ENCODE assay signal across 8 cellular contexts in the genomic region with DNA sequence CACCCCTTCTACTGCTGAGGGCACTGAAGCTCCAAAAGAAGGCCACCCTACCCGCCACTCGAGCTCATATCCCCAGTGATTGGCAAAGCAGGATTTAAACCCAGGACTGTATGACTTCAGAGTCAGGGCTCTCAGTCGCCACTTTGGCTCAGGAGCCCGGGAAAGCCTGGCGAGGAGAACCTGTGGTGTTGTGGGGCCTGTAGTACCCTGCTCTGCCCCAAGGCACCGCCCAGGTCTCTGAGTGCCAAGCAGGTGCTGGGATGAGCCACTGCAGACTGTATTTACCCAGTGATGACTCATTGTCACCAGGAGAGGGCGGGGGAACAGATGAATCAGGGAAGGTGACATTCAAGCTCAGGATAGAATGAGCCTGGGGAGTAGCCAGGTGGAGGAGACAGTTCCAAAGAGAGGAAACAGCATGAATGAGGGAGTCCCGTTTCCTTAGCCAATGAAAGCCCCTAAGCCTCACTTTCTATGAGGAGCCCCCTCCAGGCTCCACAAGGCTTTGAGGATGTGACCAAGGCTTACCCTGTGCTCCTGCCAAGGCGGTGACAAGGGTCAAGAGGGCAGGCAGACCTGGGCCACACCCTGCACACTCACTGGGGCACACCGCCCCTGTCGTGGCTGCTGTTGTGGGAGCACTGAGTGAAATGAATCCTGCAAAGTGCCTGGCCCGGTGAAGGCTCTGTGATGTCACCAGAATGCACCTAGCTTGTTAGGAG. TPM values are rescaled to one million over a fixed set of nuclear protein-coding genes. Genes with fewer than 3 reads are reported as not detected.
DNase-seq lines count a peak whose midpoint lies in the region; ATAC-seq lines count a peak whose summit lies in the region.

No MANE protein-coding gene starts in this region.

- CTCF ChIA-PET in activated CD8-positive, alpha-beta memory T cell treated with anti-CD3 and anti-CD28 coated beads, Interleukin-2, amount 10 ng/mL, durations not matched to agents 7 days and 5 days (lab: Charles Lee): interaction anchor here (0.6 to 7.2 kb wide), 33 partner anchors 8 to 174 kb away, joined by 3 to 100 read pairs (median 4); partner anchors contain the start of genes EEIG1, NAIF1, SLC25A25 and ST6GALNAC4

- H3K4me1 ChIP-seq in esophagus (ENCODE audit: control insufficient read depth in 2 of 2, insufficient read depth in 2 of 2, low read length in 1 of 2) (peaks cover 0 to 42% of the 10 kb centered on the region in 2 donors), thymus (ENCODE audit: control insufficient read depth, insufficient read depth, low read length) (peaks cover 15% of the 10 kb centered on the region)

- ATAC-seq in HG03095 (IDR thresholded peaks at IDR 0.05; ENCODE audit: unreplicated experiment): peak; percentile 61
- peak; percentile 96 for ATAC-seq in activated CD8-positive, alpha-beta memory T cell treated with anti-CD3 and anti-CD28 coated beads, Interleukin-2, amount 10 ng/mL, durations not matched to agents 7 days and 5 days

- H3K4me1 Mint-ChIP-seq in activated CD8-positive, alpha-beta memory T cell treated with anti-CD3 and anti-CD28 coated beads, Interleukin-2, amount 10 ng/mL, durations not matched to agents 7 days and 5 days: peaks cover 54% of the 10 kb centered on the region

- DNase-seq in DMS79 (lab: John Stamatoyannopoulos, UW): peak; percentile 95
- DNase-seq in NCI-H460 (ENCODE audit: extremely low read depth, low read depth): peak; percentile 78
- DNase-seq in activated CD8-positive, alpha-beta memory T cell treated with anti-CD3 and anti-CD28 coated beads, Interleukin-2, amount 10 ng/mL, durations not matched to agents 7 days and 5 days: peak; percentile 85
- DNase-seq in nucleus accumbens (lab: John Stamatoyannopoulos, UW): peak in 43 of 56 donors; percentile 40 to 89 (median 65)
- DNase-seq in ecto neural progenitor cell (ENCODE audit: low spot score): no peak

- H3K9me3 ChIP-seq in esophagus (ENCODE audit: control insufficient read depth in 2 of 2, insufficient read depth in 1 of 2, low read depth in 1 of 2, low read length in 1 of 2) (no peaks in the 10 kb centered on the region), thymus (ENCODE audit: control insufficient read depth) (no peaks in the 10 kb centered on the region)

- H3K27me3 ChIP-seq in esophagus (ENCODE audit: control insufficient read depth in 1 of 2, insufficient read depth in 2 of 2, low read length in 2 of 2): no peaks in the 10 kb centered on the region
- H3K27me3 ChIP-seq in thymus (ENCODE audit: control insufficient read depth, insufficient read depth): no peaks in the 10 kb centered on the region

- H3K27me3 Mint-ChIP-seq in activated CD8-positive, alpha-beta memory T cell treated with anti-CD3 and anti-CD28 coated beads, Interleukin-2, amount 10 ng/mL, durations not matched to agents 7 days and 5 days: no peaks in the 10 kb centered on the region

- H3K36me3 ChIP-seq in esophagus (ENCODE audit: control insufficient read depth in 2 of 2, insufficient read depth in 2 of 2, low read length in 1 of 2) (peaks cover 0 to 6% of the 10 kb centered on the region in 2 donors), thymus (ENCODE audit: control insufficient read depth, insufficient read depth) (peaks cover 17% of the 10 kb centered on the region)

- H3K4me3 ChIP-seq in esophagus (ENCODE audit: low read depth in 1 of 2, low read length in 2 of 2) (no peak overlapping the region), thymus (ENCODE audit: low read length) (no peak overlapping the region)

- H3K36me3 Mint-ChIP-seq in activated CD8-positive, alpha-beta memory T cell treated with anti-CD3 and anti-CD28 coated beads, Interleukin-2, amount 10 ng/mL, durations not matched to agents 7 days and 5 days: peaks cover 18% of the 10 kb centered on the region

- no peak overlapping the region for H3K4me3 Mint-ChIP-seq in activated CD8-positive, alpha-beta memory T cell treated with anti-CD3 and anti-CD28 coated beads, Interleukin-2, amount 10 ng/mL, durations not matched to agents 7 days and 5 days

- 26 to 31% methylated on average over 12 of the region's 12 CpGs for WGBS in esophagus, 2 donors
- WGBS in thymus: 55% methylated on average over 12 of the region's 12 CpGs

- no peaks in the 10 kb centered on the region for H3K9me3 Mint-ChIP-seq in activated CD8-positive, alpha-beta memory T cell treated with anti-CD3 and anti-CD28 coated beads, Interleukin-2, amount 10 ng/mL, durations not matched to agents 7 days and 5 days (ENCODE audit: low read depth)

- peak overlapping the region; percentile 93 to 98 for H3K27ac ChIP-seq in esophagus (ENCODE audit: low read depth in 2 of 2, low read length in 1 of 2)
- peak overlapping the region; percentile 33 for H3K27ac ChIP-seq in thymus (ENCODE audit: low read depth)

- peak overlapping the region; percentile 8 for H3K27ac Mint-ChIP-seq in activated CD8-positive, alpha-beta memory T cell treated with anti-CD3 and anti-CD28 coated beads, Interleukin-2, amount 10 ng/mL, durations not matched to agents 7 days and 5 days

RNA-seq across cellular contexts. Expression of gene DPM2, which starts 17.8 kb away (rescaled TPM):
- total RNA-seq in NCI-H460 (2014; rRNA removed; shearing (Covaris generic)): 31.1 and 39.5 TPM in 2 replicates
- 35.0 and 39.1 TPM in 2 replicates for polyA plus RNA-seq in NCI-H460 (2014; cell fraction: nucleus; rRNA removed)
- 10 to 100 TPM; 51.4 to 53.5 TPM for total RNA-seq in activated CD8-positive, alpha-beta memory T cell treated with anti-CD3 and anti-CD28 coated beads, Interleukin-2, amount 10 ng/mL, durations not matched to agents 7 days and 5 days
- polyA plus RNA-seq in esophagus: 10 to 100 TPM; 25.2 to 28.2 TPM
- 32.8 TPM for polyA plus RNA-seq in thymus

RNA-seq across cellular contexts. Expression of gene PIP5KL1, which starts 24.9 kb away (rescaled TPM):
- 2.8 and 4.5 TPM in 2 replicates for total RNA-seq in NCI-H460 (2014; rRNA removed; shearing (Covaris generic))
- 41.2 and 50.3 TPM in 2 replicates for polyA plus RNA-seq in NCI-H460 (2014; cell fraction: nucleus; rRNA removed)
- total RNA-seq in activated CD8-positive, alpha-beta memory T cell treated with anti-CD3 and anti-CD28 coated beads, Interleukin-2, amount 10 ng/mL, durations not matched to agents 7 days and 5 days: 1 to 10 TPM; 1.8 to 2.6 TPM
- polyA plus RNA-seq in esophagus (1 to 10 TPM; 2.7 to 4.8 TPM), thymus (1.2 TPM)

RNA-seq across cellular contexts. Expression of gene EEIG1, which starts 25.3 kb away (rescaled TPM):
- 9.2 and 12.2 TPM in 2 replicates for total RNA-seq in NCI-H460 (2014; rRNA removed; shearing (Covaris generic))
- polyA plus RNA-seq in NCI-H460 (2014; cell fraction: nucleus; rRNA removed): 11.6 and 14.6 TPM in 2 replicates
- 100 to 1,000 TPM in 1 of 2 experiments, 10 to 100 TPM in 1; 60.8 to 116 TPM for total RNA-seq in activated CD8-positive, alpha-beta memory T cell treated with anti-CD3 and anti-CD28 coated beads, Interleukin-2, amount 10 ng/mL, durations not matched to agents 7 days and 5 days
- polyA plus RNA-seq in esophagus (10 to 100 TPM; 34.3 to 53.1 TPM), thymus (51.4 TPM)

RNA-seq across cellular contexts. Expression of gene ST6GALNAC4, which starts 38.6 kb away (rescaled TPM):
- total RNA-seq in NCI-H460 (2014; rRNA removed; shearing (Covaris generic)): 33.3 and 36.2 TPM in 2 replicates
- polyA plus RNA-seq in NCI-H460 (2014; cell fraction: nucleus; rRNA removed): 83.0 and 196 TPM in 2 replicates
- total RNA-seq in activated CD8-positive, alpha-beta memory T cell treated with anti-CD3 and anti-CD28 coated beads, Interleukin-2, amount 10 ng/mL, durations not matched to agents 7 days and 5 days: 10 to 100 TPM; 64.7 to 71.4 TPM
- 10 to 100 TPM in 1 of 2 donors, 1 to 10 TPM in 1; 4.6 to 15.3 TPM for polyA plus RNA-seq in esophagus
- 12.8 TPM for polyA plus RNA-seq in thymus

RNA-seq across cellular contexts. Expression of gene ST6GALNAC6, which starts 56.1 kb away (rescaled TPM):
- 6.5 and 12.8 TPM in 2 replicates for total RNA-seq in NCI-H460 (2014; rRNA removed; shearing (Covaris generic))
- polyA plus RNA-seq in NCI-H460 (2014; cell fraction: nucleus; rRNA removed): 33.0 and 36.7 TPM in 2 replicates
- total RNA-seq in activated CD8-positive, alpha-beta memory T cell treated with anti-CD3 and anti-CD28 coated beads, Interleukin-2, amount 10 ng/mL, durations not matched to agents 7 days and 5 days: 10 to 100 TPM; 75.7 to 93.5 TPM
- polyA plus RNA-seq in esophagus (10 to 100 TPM; 21.8 to 23.6 TPM), thymus (42.8 TPM)
